Comparison of ENCODE assay signal across 8 cellular contexts in the genomic region with DNA sequence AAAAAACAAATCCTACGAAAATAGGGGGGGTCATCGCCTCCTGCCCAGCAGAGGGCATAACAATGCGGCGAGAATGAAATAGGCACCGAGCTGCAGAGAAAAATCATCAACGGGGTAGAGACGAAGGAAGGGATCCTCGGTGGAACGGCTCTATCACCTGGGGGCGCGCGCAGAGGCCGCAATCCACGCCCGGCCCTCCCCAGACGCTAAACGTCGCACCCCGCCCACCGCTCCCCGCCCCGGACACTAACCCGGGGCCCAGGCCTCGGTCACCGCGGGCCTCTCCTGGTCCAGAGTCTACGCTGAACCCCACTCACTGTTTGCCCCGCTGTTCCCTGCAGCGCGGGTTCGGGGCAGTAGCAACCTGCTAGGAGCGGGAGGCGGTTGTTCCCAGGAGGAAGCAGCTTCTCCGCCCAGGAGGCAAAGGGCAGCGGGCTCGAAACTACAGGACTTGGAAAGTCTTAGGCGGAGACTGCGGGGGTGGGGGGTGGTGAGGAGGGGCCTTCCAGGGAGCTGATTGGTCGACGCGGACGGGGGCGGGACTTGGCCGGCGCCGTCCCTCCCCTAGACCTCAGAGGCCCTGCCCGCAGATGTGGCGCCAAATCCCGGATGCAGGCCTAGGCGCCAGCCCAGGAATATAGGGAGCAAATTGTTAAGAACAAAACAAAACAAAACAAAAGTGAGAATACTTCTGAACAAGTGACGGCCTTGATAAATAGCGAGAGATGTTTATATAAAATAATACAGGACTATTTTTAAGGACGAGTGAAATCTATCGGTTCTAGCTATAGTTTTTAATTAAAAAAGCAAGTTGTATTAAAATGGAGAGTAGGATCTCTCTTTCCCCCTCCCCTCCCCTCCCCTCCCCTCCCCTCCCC. TPM values are rescaled to one million over a fixed set of nuclear protein-coding genes. Genes with fewer than 3 reads are reported as not detected.
DNase-seq lines count a peak whose midpoint lies in the region; ATAC-seq, FAIRE-seq and TF ChIP-seq lines count a peak whose summit lies in the region.

A gene with protein sequence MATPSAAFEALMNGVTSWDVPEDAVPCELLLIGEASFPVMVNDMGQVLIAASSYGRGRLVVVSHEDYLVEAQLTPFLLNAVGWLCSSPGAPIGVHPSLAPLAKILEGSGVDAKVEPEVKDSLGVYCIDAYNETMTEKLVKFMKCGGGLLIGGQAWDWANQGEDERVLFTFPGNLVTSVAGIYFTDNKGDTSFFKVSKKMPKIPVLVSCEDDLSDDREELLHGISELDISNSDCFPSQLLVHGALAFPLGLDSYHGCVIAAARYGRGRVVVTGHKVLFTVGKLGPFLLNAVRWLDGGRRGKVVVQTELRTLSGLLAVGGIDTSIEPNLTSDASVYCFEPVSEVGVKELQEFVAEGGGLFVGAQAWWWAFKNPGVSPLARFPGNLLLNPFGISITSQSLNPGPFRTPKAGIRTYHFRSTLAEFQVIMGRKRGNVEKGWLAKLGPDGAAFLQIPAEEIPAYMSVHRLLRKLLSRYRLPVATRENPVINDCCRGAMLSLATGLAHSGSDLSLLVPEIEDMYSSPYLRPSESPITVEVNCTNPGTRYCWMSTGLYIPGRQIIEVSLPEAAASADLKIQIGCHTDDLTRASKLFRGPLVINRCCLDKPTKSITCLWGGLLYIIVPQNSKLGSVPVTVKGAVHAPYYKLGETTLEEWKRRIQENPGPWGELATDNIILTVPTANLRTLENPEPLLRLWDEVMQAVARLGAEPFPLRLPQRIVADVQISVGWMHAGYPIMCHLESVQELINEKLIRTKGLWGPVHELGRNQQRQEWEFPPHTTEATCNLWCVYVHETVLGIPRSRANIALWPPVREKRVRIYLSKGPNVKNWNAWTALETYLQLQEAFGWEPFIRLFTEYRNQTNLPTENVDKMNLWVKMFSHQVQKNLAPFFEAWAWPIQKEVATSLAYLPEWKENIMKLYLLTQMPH (minus strand): TSS at position 467 of the 878 bp plus-strand sequence. CDS start 25,568 bp downstream, outside the sequence.

- peak within 1 kb of the TSS; percentile 83 for H3K27ac ChIP-seq in AG04450 (ENCODE audit: low read depth, low read length)

- H3K27me3 ChIP-seq in AG04450 (ENCODE audit: control insufficient read depth, insufficient read depth, low read length) (no peaks in the 10 kb centered on the region), bronchial epithelial cell (ENCODE audit: control insufficient read depth, insufficient read depth, low read length) (no peaks in the 10 kb centered on the region)

- FAIRE-seq in bronchial epithelial cell (lab: Jason Lieb, UNC): no peak

- POLR2A ChIA-PET in AG04450 (lab: Yijun Ruan, JAX): interaction anchor here (0.8 to 2.6 kb wide), 9 partner anchors 9 to 117 kb away, joined by 3 to 26 read pairs (median 6); partner anchors contain the start of gene OR2F2

- no peaks in the 10 kb centered on the region for H3K36me3 Mint-ChIP-seq in immature natural killer cell

- H3K9me3 Mint-ChIP-seq in immature natural killer cell: no peaks in the 10 kb centered on the region

- peak within 1 kb of the TSS; percentile 90 to 98 (median 96) for H3K4me3 Mint-ChIP-seq in immature natural killer cell

- DNase-seq in AG04450 (ENCODE audit: low read depth, low spot score): peak; percentile 85
- peak; percentile 89 for DNase-seq in NCI-H2171 treated with DMSO at 0.1 percent for 48 hours (lab: John Stamatoyannopoulos, UW)
- peak; percentile 83 for DNase-seq in bronchial epithelial cell (ENCODE audit: low read depth)
- peak; percentile 88 to 89 (median 89) for DNase-seq in immature natural killer cell
- peak; percentile 88 for DNase-seq in smooth muscle cell of the brain vasculature (ENCODE audit: low read depth, low spot score)

- H3K4me3 ChIP-seq in AG04450 (ENCODE audit: low read depth, low read length) (peak within 1 kb of the TSS; percentile 85), WI38 (ENCODE audit: low read depth, low read length) (peak within 1 kb of the TSS; percentile 85), bronchial epithelial cell (ENCODE audit: low read depth, low read length) (peak within 1 kb of the TSS; percentile 90)

- TF ChIP-seq CTCF in AG04450 (IDR thresholded peaks at IDR 0.05; ENCODE audit: low read depth, low read length) (peak; percentile 45), WI38 (IDR thresholded peaks at IDR 0.05; ENCODE audit: low read depth, low read length) (no peak), bronchial epithelial cell (IDR thresholded peaks at IDR 0.05; ENCODE audit: insufficient read depth, low read length, severe bottlenecking) (peak; percentile 29)

- H3K27me3 Mint-ChIP-seq in immature natural killer cell (ENCODE audit: low read depth in 3 of 3): peaks cover 2 to 13% (median 8%) of the 10 kb centered on the region in 3 donors

- no peaks in the 10 kb centered on the region for H3K36me3 ChIP-seq in bronchial epithelial cell (ENCODE audit: control insufficient read depth, insufficient read depth, low read length)

- no peaks in the 10 kb centered on the region; the same call in 1 of the 2 replicates for H3K9me3 ChIP-seq in AG04450 (ENCODE audit: control insufficient read depth, insufficient read depth, low read length)

- peaks cover 23 to 35% of the 10 kb centered on the region in 2 donors for H3K4me1 Mint-ChIP-seq in immature natural killer cell

- CTCF ChIA-PET in AG04450 (lab: Charles Lee): interaction anchor here (0.5 to 5.4 kb wide), 21 partner anchors 9 to 1335 kb away, joined by 3 to 41 read pairs (median 4); no protein-coding TSS in a partner anchor

- ATAC-seq in GM18868 (IDR thresholded peaks at IDR 0.05; ENCODE audit: unreplicated experiment) (peak; percentile 91), HG03108 (IDR thresholded peaks at IDR 0.05; ENCODE audit: unreplicated experiment) (peak; percentile 90)

- peak within 1 kb of the TSS; percentile 82 to 95 (median 90) for H3K27ac Mint-ChIP-seq in immature natural killer cell

RNA-seq across cellular contexts. Expression of the gene that starts here (rescaled TPM):
- 57.0 and 61.3 TPM in 2 replicates for polyA plus RNA-seq in AG04450 (2011; rRNA removed)
- 74.2 and 97.6 TPM in 2 replicates for polyA minus RNA-seq in AG04450 (2011; rRNA and poly(A)+ RNA removed)
- 12.3 and 17.6 TPM in 2 replicates for total RNA-seq in bronchial epithelial cell
- 10 to 100 TPM; 11.4 to 20.1 (median 14.9) TPM for polyA plus RNA-seq in immature natural killer cell

Comparison
In these comparisons a context has a peak if more than half of its experiments do, and no peak if none do; other contexts are left out.
1. Peak in every context shown above with its lines: DNase-seq, ATAC-seq, H3K4me3 ChIP-seq and H3K27ac ChIP-seq.